ENCODE assay signal across 1 cellular context in the genomic region with DNA sequence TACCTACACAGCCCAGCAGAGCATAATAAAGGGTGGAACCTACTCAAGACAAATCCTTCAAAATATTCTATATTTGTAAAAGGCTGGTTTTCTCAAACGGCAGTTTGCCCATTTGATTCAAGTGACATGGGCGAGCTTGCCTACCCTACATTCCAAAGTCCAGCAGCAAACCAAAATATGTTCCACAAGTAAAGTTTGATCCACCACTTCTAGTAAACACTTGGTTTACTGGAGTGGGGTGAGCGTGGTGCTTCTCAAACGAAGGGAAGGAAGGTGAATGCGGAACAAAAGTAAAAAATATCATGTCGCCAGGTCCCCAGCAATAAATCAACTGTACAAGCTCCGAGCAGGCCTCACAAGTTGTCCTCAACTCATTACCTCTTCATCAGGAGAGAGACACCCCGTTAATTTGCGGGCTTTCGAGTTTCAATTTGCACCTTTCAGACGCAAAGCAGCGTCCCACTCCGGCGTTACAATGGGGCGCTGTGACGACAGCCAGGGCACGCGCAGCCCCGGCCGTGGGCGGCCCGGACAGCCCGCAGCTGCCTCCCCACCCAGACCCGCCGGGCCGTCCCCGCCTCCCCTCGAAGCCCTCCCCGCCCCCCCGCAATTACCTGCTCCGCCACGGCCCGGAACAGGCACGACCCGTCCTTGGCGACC.
TF ChIP-seq lines count a peak whose summit lies in the region.

No MANE protein-coding gene starts in this region.

TF ChIP-seq in K562, 482 proteins besides CTCF, POLR2A, EP300 and RAD21 (continued from another document):
- TF ChIP-seq ZBTB40 (IDR thresholded peaks at IDR 0.05), result no peak
- no peak for TF ChIP-seq ZBTB40 (CRISPR knock-in tag; IDR thresholded peaks at IDR 0.05)
- TF ChIP-seq PKNOX1 (IDR thresholded peaks at IDR 0.05), result peak; percentile 80
- peak; percentile 85 for TF ChIP-seq CREM (IDR thresholded peaks at IDR 0.05; ENCODE audit: low read depth)
- no peak for TF ChIP-seq HOXB6 (CRISPR knock-in tag; IDR thresholded peaks at IDR 0.05; ENCODE audit: borderline replicate concordance)
- peak in 2 of 3 experiments; percentile 62 to 72 for TF ChIP-seq YY1 (IDR thresholded peaks at IDR 0.05; ENCODE audit: borderline replicate concordance in 1 of 3, control insufficient read depth in 1 of 3, extremely low read depth in 1 of 3, insufficient read depth in 3 of 3, insufficient read length in 1 of 3, insufficient replicate concordance in 2 of 3, low read depth in 1 of 3, low read length in 2 of 3)
- peak in 1 of 2 experiments; percentile 72 for TF ChIP-seq NRF1 (conservative IDR thresholded peaks at IDR 0.05 in 1 of 2, IDR thresholded peaks at IDR 0.05 in 1 of 2)
- TF ChIP-seq ZNF589 (CRISPR knock-in tag; IDR thresholded peaks at IDR 0.05; ENCODE audit: low read depth), result 0 out of 2 replicates have a peak, but pooled peaks have one; percentile 71
- no peak for TF ChIP-seq TARDBP (IDR thresholded peaks at IDR 0.05)
- TF ChIP-seq KAT2B (IDR thresholded peaks at IDR 0.05; ENCODE audit: low read depth, low read length), result no peak
- 0 out of 4 replicates have a peak, but pooled peaks of 1 of the 2 experiments have one; percentile 20 for TF ChIP-seq UBTF (IDR thresholded peaks at IDR 0.05; ENCODE audit: borderline replicate concordance in 1 of 2, low read depth in 2 of 2, low read length in 2 of 2)
- peak; percentile 30; the same call in 1 of the 2 replicates for TF ChIP-seq PML (IDR thresholded peaks at IDR 0.05; ENCODE audit: low read length)
- TF ChIP-seq ZBTB7A (IDR thresholded peaks at IDR 0.05; ENCODE audit: borderline replicate concordance, control insufficient read depth, low read depth, low read length), result peak; percentile 16; the same call in 1 of the 2 replicates
- peak; percentile 63 for TF ChIP-seq TAF1 (IDR thresholded peaks at IDR 0.05; ENCODE audit: control insufficient read depth, extremely low read depth, insufficient read depth, low read length, severe bottlenecking)
- TF ChIP-seq E2F3 (CRISPR knock-in tag; IDR thresholded peaks at IDR 0.05), result no peak
- peak; percentile 34 for TF ChIP-seq TBP (optimal IDR thresholded peaks at IDR 0.05; ENCODE audit: low read depth, low read length)
- TF ChIP-seq CREB3L1 (IDR thresholded peaks at IDR 0.05; ENCODE audit: borderline replicate concordance, low read depth), result no peak
- no peak for TF ChIP-seq ATF1 (CRISPR knock-in tag; IDR thresholded peaks at IDR 0.05)
- peak; percentile 61 for TF ChIP-seq ATF1 (tag; IDR thresholded peaks at IDR 0.05)
- peak; percentile 51 for TF ChIP-seq CREB1 (IDR thresholded peaks at IDR 0.05)
- TF ChIP-seq CREB1 (CRISPR knock-in tag; IDR thresholded peaks at IDR 0.05), result no peak
- TF ChIP-seq ZNF347 (CRISPR knock-in tag; IDR thresholded peaks at IDR 0.05; ENCODE audit: low read depth), result no peak
- TF ChIP-seq PCBP1 (IDR thresholded peaks at IDR 0.05; ENCODE audit: low read depth, low read length, poor library complexity, severe bottlenecking), result peak; percentile 11
- no peak for TF ChIP-seq POLR2B (IDR thresholded peaks at IDR 0.05; ENCODE audit: low read depth, partially characterized antibody)
- no peak for TF ChIP-seq SFPQ (IDR thresholded peaks at IDR 0.05; ENCODE audit: low read depth, low read length)
- no peak for TF ChIP-seq NFE2 (IDR thresholded peaks at IDR 0.05; ENCODE audit: low read depth)
- TF ChIP-seq, protein P1, sequence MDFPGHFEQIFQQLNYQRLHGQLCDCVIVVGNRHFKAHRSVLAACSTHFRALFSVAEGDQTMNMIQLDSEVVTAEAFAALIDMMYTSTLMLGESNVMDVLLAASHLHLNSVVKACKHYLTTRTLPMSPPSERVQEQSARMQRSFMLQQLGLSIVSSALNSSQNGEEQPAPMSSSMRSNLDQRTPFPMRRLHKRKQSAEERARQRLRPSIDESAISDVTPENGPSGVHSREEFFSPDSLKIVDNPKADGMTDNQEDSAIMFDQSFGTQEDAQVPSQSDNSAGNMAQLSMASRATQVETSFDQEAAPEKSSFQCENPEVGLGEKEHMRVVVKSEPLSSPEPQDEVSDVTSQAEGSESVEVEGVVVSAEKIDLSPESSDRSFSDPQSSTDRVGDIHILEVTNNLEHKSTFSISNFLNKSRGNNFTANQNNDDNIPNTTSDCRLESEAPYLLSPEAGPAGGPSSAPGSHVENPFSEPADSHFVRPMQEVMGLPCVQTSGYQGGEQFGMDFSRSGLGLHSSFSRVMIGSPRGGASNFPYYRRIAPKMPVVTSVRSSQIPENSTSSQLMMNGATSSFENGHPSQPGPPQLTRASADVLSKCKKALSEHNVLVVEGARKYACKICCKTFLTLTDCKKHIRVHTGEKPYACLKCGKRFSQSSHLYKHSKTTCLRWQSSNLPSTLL (IDR thresholded peaks at IDR 0.05), result no peak
- TF ChIP-seq MEIS2 (IDR thresholded peaks at IDR 0.05; ENCODE audit: partially characterized antibody), result peak; percentile 76
- TF ChIP-seq EGR1 (conservative IDR thresholded peaks at IDR 0.05), result peak; percentile 76
- peak; percentile 10 for TF ChIP-seq RBBP5 (IDR thresholded peaks at IDR 0.05; ENCODE audit: borderline replicate concordance, insufficient read depth, low read length, poor library complexity, severe bottlenecking)
- TF ChIP-seq ERF (CRISPR knock-in tag; IDR thresholded peaks at IDR 0.05), result no peak
- no peak for TF ChIP-seq GATA2 (CRISPR knock-in tag; IDR thresholded peaks at IDR 0.05)
